Comparison of ENCODE assay signal across 20 cellular contexts in genomic region chr13:40971321-40971720, GRCh38. TPM values are rescaled to one million over a fixed set of nuclear protein-coding genes. Genes with fewer than 3 reads are reported as not detected.
A peak's percentile ranks its signal among the peaks of the same experiment; 100 is the strongest.
DNase-seq lines count a peak whose midpoint lies in the region; ATAC-seq and TF ChIP-seq lines count a peak whose summit lies in the region.
"Had no signal": no experiment of that assay in that cellular context is flagged by ENCODE, and none has a peak within 500 bp of the region (broad histone marks: within the 10 kb centered on the region; RNA-seq: fewer than 3 reads in every experiment).

No MANE protein-coding gene starts in this region.

- peak overlapping the region in 2 of 3 donors; percentile 52 to 83 for H3K27ac Mint-ChIP-seq in CD4-positive, CD25-positive, alpha-beta regulatory T cell
- H3K27ac Mint-ChIP-seq in immature natural killer cell, result peak overlapping the region in 5 of 6 donors; percentile 12 to 68 (median 22)

- no peaks in the 10 kb centered on the region for H3K9me2 ChIP-seq in OCI-LY1 (ENCODE audit: low read depth, low read length)

- H2AFZ ChIP-seq in OCI-LY1 (ENCODE audit: low read length), result no peak overlapping the region

- H3F3A ChIP-seq in OCI-LY1 (ENCODE audit: insufficient read depth, low read length), result 0 out of 2 replicates have a peak, but pooled peaks cover 4% of the 10 kb centered on the region

- no peaks in the 10 kb centered on the region for H3K27me3 Mint-ChIP-seq in CD4-positive, CD25-positive, alpha-beta regulatory T cell
- H3K27me3 Mint-ChIP-seq in immature natural killer cell (ENCODE audit: low read depth in 3 of 3), result peaks cover 0 to 1% (median 0%) of the 10 kb centered on the region in 3 donors

- ATAC-seq in CD4-positive, CD25-positive, alpha-beta regulatory T cell (ENCODE audit: low read depth in 2 of 2), result no peak
- no peak for ATAC-seq in body of pancreas
- no peak for ATAC-seq in GM21723 (IDR thresholded peaks at IDR 0.05; ENCODE audit: unreplicated experiment)
- ATAC-seq: heart right ventricle, right cardiac atrium had no signal

- H3K4me2 ChIP-seq in OCI-LY1 (ENCODE audit: low read length), result peak overlapping the region; percentile 78

- H3K36me3 ChIP-seq in CD4-positive, CD25-positive, alpha-beta regulatory T cell (ENCODE audit: control insufficient read depth, insufficient read depth, low read length), result no peaks in the 10 kb centered on the region
- H3K36me3 ChIP-seq in OCI-LY1 (ENCODE audit: insufficient read depth, low read length) (peaks cover 59% of the 10 kb centered on the region), body of pancreas (replicated peaks in 1 of 2; ENCODE audit: insufficient read depth in 1 of 2, low read depth in 2 of 2) (no peaks in the 10 kb centered on the region)
- H3K36me3 ChIP-seq: heart right ventricle, SJSA1 had no signal

- peaks cover 72 to 98% (median 87%) of the 10 kb centered on the region in 4 donors for H3K4me1 Mint-ChIP-seq in CD4-positive, CD25-positive, alpha-beta regulatory T cell
- H3K4me1 Mint-ChIP-seq in immature natural killer cell, result peaks cover 98 to 100% of the 10 kb centered on the region in 2 donors

- H3K4me3 ChIP-seq in CD4-positive, CD25-positive, alpha-beta regulatory T cell (ENCODE audit: low read depth, low read length), result peak overlapping the region; percentile 100
- H3K4me3 ChIP-seq in OCI-LY1 (ENCODE audit: low read depth, low read length, poor library complexity, severe bottlenecking), result peak overlapping the region; percentile 11
- H3K4me3 ChIP-seq in body of pancreas, result no peak overlapping the region
- H3K4me3 ChIP-seq: heart right ventricle, SJSA1, testis had no signal

- intact Hi-C loops in body of pancreas (cut with DNase I), result no loop called here

- H3K79me2 ChIP-seq in OCI-LY1 (ENCODE audit: insufficient read depth, low read length), result peaks cover 100% of the 10 kb centered on the region

- H3K4me3 Mint-ChIP-seq in CD4-positive, CD25-positive, alpha-beta regulatory T cell, result peak overlapping the region; percentile 59 to 72 (median 69)
- H3K4me3 Mint-ChIP-seq in immature natural killer cell, result peak overlapping the region in 4 of 5 donors; percentile 4 to 72 (median 16)

- H3K9me3 Mint-ChIP-seq in CD4-positive, CD25-positive, alpha-beta regulatory T cell, result no peaks in the 10 kb centered on the region
- H3K9me3 Mint-ChIP-seq in immature natural killer cell, result no peaks in the 10 kb centered on the region

- H4K20me1 ChIP-seq in OCI-LY1 (ENCODE audit: insufficient read depth, low read length), result peaks cover 6% of the 10 kb centered on the region; the same call in 1 of the 2 replicates

- TF ChIP-seq POLR2A in body of pancreas (IDR thresholded peaks at IDR 0.05), result no peak

- H3K27ac ChIP-seq in 22Rv1 (peak overlapping the region; percentile 6; the same call in 1 of the 2 replicates), OCI-LY1 (ENCODE audit: low read depth, low read length, poor library complexity, severe bottlenecking) (peak overlapping the region; percentile 55), body of pancreas (no peak overlapping the region)
- H3K27ac ChIP-seq in CD4-positive, CD25-positive, alpha-beta regulatory T cell (ENCODE audit: insufficient read depth, low read length, poor library complexity, severe bottlenecking), result no peak overlapping the region
- H3K27ac ChIP-seq: heart right ventricle, SJSA1, testis had no signal

- no peak for DNase-seq in CD4-positive, CD25-positive, alpha-beta regulatory T cell
- no peak for DNase-seq in immature natural killer cell
- no peak for DNase-seq in RKO (ENCODE audit: low spot score)
- DNase-seq in body of pancreas, result no peak
- DNase-seq in HT-29 (ENCODE audit: low spot score), result no peak
- DNase-seq: activated naive CD4-positive, alpha-beta T cell treated with Interleukin-2 at 50 U/mL for 16 hours; DMS153; HCEC 1CT; heart right ventricle; kidney; mesenchymal stem cell; MV-4-11; NCI-H526 treated with DMSO at 0.1 percent for 48 hours; right cardiac atrium; stimulated activated CD4-positive, alpha-beta T cell treated with anti-CD3 and anti-CD28 coated beads, Interleukin-2, amount 100 ng/mL, for 24 hours; testis had no signal

- TF ChIP-seq CTCF in 22Rv1 (IDR thresholded peaks at IDR 0.05) (no peak), OCI-LY1 (IDR thresholded peaks at IDR 0.05; ENCODE audit: low read length) (no peak), body of pancreas (IDR thresholded peaks at IDR 0.05) (no peak)

- peaks cover 90% of the 10 kb centered on the region for H3K4me1 ChIP-seq in CD4-positive, CD25-positive, alpha-beta regulatory T cell (ENCODE audit: control insufficient read depth, insufficient read depth, low read length, poor library complexity, severe bottlenecking)
- H3K4me1 ChIP-seq in OCI-LY1 (ENCODE audit: insufficient read depth, low read length, severe bottlenecking) (peaks cover 100% of the 10 kb centered on the region), body of pancreas (peaks cover 90% of the 10 kb centered on the region)
- H3K4me1 ChIP-seq: SJSA1 had no signal

- peaks cover 8% of the 10 kb centered on the region for H3K36me3 Mint-ChIP-seq in CD4-positive, CD25-positive, alpha-beta regulatory T cell
- H3K36me3 Mint-ChIP-seq in immature natural killer cell, result no peaks in the 10 kb centered on the region

- WGBS in body of pancreas, 2 donors, result 79 to 85% methylated on average over 4 of the region's 4 CpGs

- no peaks in the 10 kb centered on the region for H3K27me3 ChIP-seq in CD4-positive, CD25-positive, alpha-beta regulatory T cell (ENCODE audit: control insufficient read depth, insufficient read depth, low read length)
- H3K27me3 ChIP-seq in OCI-LY1 (ENCODE audit: insufficient read depth, low read length), result no peaks in the 10 kb centered on the region
- no peaks in the 10 kb centered on the region for H3K27me3 ChIP-seq in body of pancreas
- H3K27me3 ChIP-seq: heart right ventricle, SJSA1, testis had no signal

- H3K9ac ChIP-seq in OCI-LY1 (ENCODE audit: low read length), result peak overlapping the region; percentile 8; the same call in 1 of the 2 replicates

- H3K9me3 ChIP-seq in CD4-positive, CD25-positive, alpha-beta regulatory T cell (ENCODE audit: control insufficient read depth in 2 of 2, low read length in 2 of 2), result no peaks in the 10 kb centered on the region
- H3K9me3 ChIP-seq in OCI-LY1 (ENCODE audit: low read length) (no peaks in the 10 kb centered on the region), body of pancreas (no peaks in the 10 kb centered on the region)
- H3K9me3 ChIP-seq: heart right ventricle, SJSA1, testis had no signal

RNA-seq across cellular contexts. Expression of gene ELF1, which starts 47.8 kb away (rescaled TPM):
- total RNA-seq in CD4-positive, CD25-positive, alpha-beta regulatory T cell, result 285 TPM
- polyA plus RNA-seq in CD4-positive, CD25-positive, alpha-beta regulatory T cell, result 100 to 1,000 TPM; 122 to 178 (median 141) TPM
- 100 to 1,000 TPM in 1 of 3 donors, 10 to 100 TPM in 2; 76.8 to 128 (median 92.9) TPM for polyA plus RNA-seq in immature natural killer cell
- 10 to 100 TPM; 40.5 to 61.7 TPM for total RNA-seq in body of pancreas
- total RNA-seq in HT-29 (2014; rRNA removed; shearing (Covaris generic)), result 41.9 and 46.5 TPM in 2 replicates

Comparison
In these comparisons a context has a peak if more than half of its experiments do, and no peak if none do; other contexts are left out.
1. H3K27ac ChIP-seq: peak in 22Rv1 (single experiment) and OCI-LY1 (single experiment); none in CD4-positive, CD25-positive, alpha-beta regulatory T cell (single experiment) and body of pancreas (0 of 4).
2. H3K4me3 ChIP-seq: peak in CD4-positive, CD25-positive, alpha-beta regulatory T cell (single experiment) and OCI-LY1 (single experiment); none in body of pancreas (0 of 2).